ENCODE assay signal across 8 cellular contexts in the genomic region with DNA sequence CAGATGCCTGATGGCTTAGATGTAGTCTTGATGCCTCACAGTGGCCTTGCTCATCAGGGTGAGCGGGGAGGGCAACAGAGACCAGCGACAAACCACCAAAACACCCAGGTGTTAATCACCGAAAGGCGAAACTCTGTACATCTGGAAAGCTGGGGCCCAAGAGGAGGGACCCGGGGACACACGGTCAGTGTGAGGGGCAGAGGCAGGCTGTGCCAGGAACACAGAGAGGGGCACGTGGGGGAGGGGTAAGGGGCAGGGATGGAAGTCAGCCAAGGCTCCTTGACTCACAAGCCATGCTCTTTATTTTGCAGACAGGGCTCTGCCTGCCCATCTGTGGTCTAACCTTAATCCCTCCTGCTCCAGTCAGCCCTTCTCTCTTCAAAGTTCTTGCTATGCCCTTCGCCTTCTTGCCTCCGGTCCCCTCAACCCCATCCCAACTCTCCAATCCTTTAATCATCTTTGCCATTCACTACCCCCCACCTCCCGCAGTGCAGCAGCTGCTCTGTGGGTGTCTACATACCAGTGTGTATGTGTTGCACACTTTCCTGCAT. TPM values are rescaled to one million over a fixed set of nuclear protein-coding genes. Genes with fewer than 3 reads are reported as not detected.
DNase-seq lines count a peak whose midpoint lies in the region; ATAC-seq and TF ChIP-seq lines count a peak whose summit lies in the region.

No MANE protein-coding gene starts in this region.

- H3K27ac Mint-ChIP-seq in activated naive CD4-positive, alpha-beta T cell treated with anti-CD3 and anti-CD28 coated beads, Interleukin-2, amount 50 U/mL, for 72 hours = peak overlapping the region; percentile 78 to 87

- no peak overlapping the region for H3K4ac ChIP-seq in mesenchymal stem cell (ENCODE audit: low read depth in 1 of 2, low read length in 2 of 2)

- no peak overlapping the region for H3K23ac ChIP-seq in mesenchymal stem cell (ENCODE audit: low read length in 2 of 2)

- H3K27ac ChIP-seq in heart left ventricle (peak overlapping the region in 11 of 12 donors; percentile 16 to 100 (median 99)), mesenchymal stem cell (ENCODE audit: low read length, poor library complexity, severe bottlenecking) (peak overlapping the region; percentile 3), vagina (peak overlapping the region; percentile 99)

- H3K4me1 ChIP-seq in heart left ventricle = peaks cover 57 to 81% (median 75%) of the 10 kb centered on the region in 12 donors
- peaks cover 46% of the 10 kb centered on the region for H3K4me1 ChIP-seq in mesenchymal stem cell (ENCODE audit: control insufficient read depth, insufficient read depth, low read depth, low read length)
- peaks cover 81% of the 10 kb centered on the region for H3K4me1 ChIP-seq in vagina

- H3K36me3 ChIP-seq in heart left ventricle (peaks cover 0 to 24% (median 4%) of the 10 kb centered on the region in 9 donors), mesenchymal stem cell (ENCODE audit: control insufficient read depth in 1 of 2, insufficient read depth in 2 of 2, low read depth in 1 of 2, low read length in 2 of 2) (peaks cover 18 to 24% of the 10 kb centered on the region in 2 experiments), vagina (no peaks in the 10 kb centered on the region)

- ATAC-seq in heart left ventricle (no peak), left cardiac atrium (no peak), GM19455 (IDR thresholded peaks at IDR 0.05; ENCODE audit: unreplicated experiment) (no peak)
- peak in 1 of 2 donors; percentile 39 for ATAC-seq in activated naive CD4-positive, alpha-beta T cell treated with anti-CD3 and anti-CD28 coated beads, Interleukin-2, amount 50 U/mL, for 72 hours

- H4K8ac ChIP-seq in mesenchymal stem cell (ENCODE audit: low read length) = no peak overlapping the region

- H2BK120ac ChIP-seq in mesenchymal stem cell (ENCODE audit: low read depth, low read length) = no peak overlapping the region

- 26 to 37% (median 33%) methylated on average over 10 of the region's 10 CpGs for WGBS in heart left ventricle, 4 donors
- 75% methylated on average over 10 of the region's 10 CpGs for WGBS in mesenchymal stem cell

- H3K4me3 ChIP-seq in heart left ventricle (peak overlapping the region in 9 of 12 donors; percentile 69 to 100 (median 96)), mesenchymal stem cell (ENCODE audit: insufficient read depth in 1 of 2, low read depth in 1 of 2, low read length in 2 of 2) (peak overlapping the region in 1 of 2 experiments; percentile 60), vagina (peak overlapping the region; percentile 27 to 84)

- DNase-seq in heart left ventricle (peak in 3 of 5 donors; percentile 37 to 58 (median 49)), left cardiac atrium (no peak), mesenchymal stem cell (no peak), vagina (ENCODE audit: extremely low spot score in 2 of 2) (no peak), iPS-NIHi7 (ENCODE audit: extremely low spot score) (no peak), middle frontal gyrus (ENCODE audit: extremely low spot score, low spot score) (no peak)
- DNase-seq in activated naive CD4-positive, alpha-beta T cell treated with anti-CD3 and anti-CD28 coated beads, Interleukin-2, amount 50 U/mL, for 72 hours (ENCODE audit: low spot score in 2 of 2) = no peak

- peak overlapping the region in 1 of 2 experiments; percentile 14 for H3K18ac ChIP-seq in mesenchymal stem cell (ENCODE audit: low read depth in 1 of 2, low read length in 2 of 2)

- no peak overlapping the region for H2BK15ac ChIP-seq in mesenchymal stem cell (ENCODE audit: low read depth, poor library complexity, severe bottlenecking)

- H2BK12ac ChIP-seq in mesenchymal stem cell (ENCODE audit: low read length in 2 of 2) = no peak overlapping the region

- peaks cover 6 to 23% of the 10 kb centered on the region in 2 donors for H3K36me3 Mint-ChIP-seq in activated naive CD4-positive, alpha-beta T cell treated with anti-CD3 and anti-CD28 coated beads, Interleukin-2, amount 50 U/mL, for 72 hours

- TF ChIP-seq CTCF in heart left ventricle (IDR thresholded peaks at IDR 0.05) (no peak), vagina (IDR thresholded peaks at IDR 0.05) (no peak)

- TF ChIP-seq POLR2A in heart left ventricle (IDR thresholded peaks at IDR 0.05) = no peak
- TF ChIP-seq POLR2A in vagina (IDR thresholded peaks at IDR 0.05) = no peak

- H2AFZ ChIP-seq in mesenchymal stem cell (ENCODE audit: low read depth, low read length) = no peak overlapping the region

- no peak overlapping the region for H4K91ac ChIP-seq in mesenchymal stem cell (ENCODE audit: low read length)

- H3K9me3 Mint-ChIP-seq in activated naive CD4-positive, alpha-beta T cell treated with anti-CD3 and anti-CD28 coated beads, Interleukin-2, amount 50 U/mL, for 72 hours = no peaks in the 10 kb centered on the region

- H2AK5ac ChIP-seq in mesenchymal stem cell (ENCODE audit: low read length, severe bottlenecking) = no peak overlapping the region

- peaks cover 14% of the 10 kb centered on the region for H3K79me1 ChIP-seq in mesenchymal stem cell (replicated peaks; ENCODE audit: low read length, poor library complexity, severe bottlenecking)

- H3K9me3 ChIP-seq in heart left ventricle = no peaks in the 10 kb centered on the region
- H3K9me3 ChIP-seq in mesenchymal stem cell (ENCODE audit: control insufficient read depth, low read length) = no peaks in the 10 kb centered on the region
- no peaks in the 10 kb centered on the region for H3K9me3 ChIP-seq in vagina

- peak overlapping the region in 1 of 2 experiments; percentile 2 for H3K14ac ChIP-seq in mesenchymal stem cell (ENCODE audit: low read length in 2 of 2)

- peak overlapping the region; percentile 8 for H3K4me2 ChIP-seq in mesenchymal stem cell (ENCODE audit: low read length, poor library complexity, severe bottlenecking)

- no peak overlapping the region for H2BK5ac ChIP-seq in mesenchymal stem cell (ENCODE audit: low read depth, low read length, poor library complexity, severe bottlenecking)

- no peaks in the 10 kb centered on the region for H3K27me3 ChIP-seq in heart left ventricle
- no peaks in the 10 kb centered on the region for H3K27me3 ChIP-seq in mesenchymal stem cell (ENCODE audit: control insufficient read depth in 1 of 2, insufficient read depth in 1 of 2, low read length in 2 of 2)
- no peaks in the 10 kb centered on the region for H3K27me3 ChIP-seq in vagina

- peak overlapping the region; percentile 60 for H3K9ac ChIP-seq in mesenchymal stem cell (ENCODE audit: low read length)

- intact Hi-C loops in heart left ventricle (cut with DNase I) (loop anchor here in 2 of 10 donors (5.0 kb wide), 1 partner anchor 34 kb away; no protein-coding TSS in a partner anchor), left cardiac atrium (cut with DNase I) (no loop called here), vagina (cut with DNase I) (no loop called here)

RNA-seq across cellular contexts. Expression of gene MEF2D, which starts 4.3 kb away (rescaled TPM):
- total RNA-seq in heart left ventricle (100 to 1,000 TPM in 3 of 9 donors, 10 to 100 TPM in 6; 75.0 to 203 (median 93.2) TPM), left cardiac atrium (10 to 100 TPM; 69.0 to 81.7 TPM), vagina (33.9 TPM)
- polyA plus RNA-seq in heart left ventricle = 10 to 100 TPM; 40.5 to 68.8 TPM
- 10 to 100 TPM; 31.7 to 62.5 TPM for total RNA-seq in activated naive CD4-positive, alpha-beta T cell treated with anti-CD3 and anti-CD28 coated beads, Interleukin-2, amount 50 U/mL, for 72 hours
- polyA plus RNA-seq in mesenchymal stem cell (2013, experiment 1 of 2) = 38.6 TPM
- polyA plus RNA-seq in mesenchymal stem cell (2013, experiment 2 of 2) = 34.2 TPM

Comparison
In these comparisons a context has a peak if more than half of its experiments do, and no peak if none do; other contexts are left out.
1. DNase-seq: peak in heart left ventricle (3 of 5); none in left cardiac atrium (single experiment), activated naive CD4-positive, alpha-beta T cell treated with anti-CD3 and anti-CD28 coated beads, Interleukin-2, amount 50 U/mL, for 72 hours (0 of 2), mesenchymal stem cell (single experiment), vagina (0 of 2), iPS-NIHi7 (single experiment) and middle frontal gyrus (single experiment).
2. H3K27ac ChIP-seq: peak in every context shown above with its lines; median percentile 99 in heart left ventricle; 99 in vagina; 3 in mesenchymal stem cell.